ENCODE assay signal across 20 cellular contexts in genomic region chr16:48575471-48576050, GRCh38. TPM values are rescaled to one million over a fixed set of nuclear protein-coding genes. Genes with fewer than 3 reads are reported as not detected.
A peak's percentile ranks its signal among the peaks of the same experiment; 100 is the strongest.
DNase-seq lines count a peak whose midpoint lies in the region; ATAC-seq, FAIRE-seq and TF ChIP-seq lines count a peak whose summit lies in the region.
"Had no signal": no experiment of that assay in that cellular context is flagged by ENCODE, and none has a peak within 500 bp of the region (broad histone marks: within the 10 kb centered on the region; RNA-seq: fewer than 3 reads in every experiment).

No MANE protein-coding gene starts in this region.

- no peak overlapping the region for H3K14ac ChIP-seq in trophoblast cell (ENCODE audit: low read length)

- H2AFZ ChIP-seq in trophoblast cell (ENCODE audit: insufficient read depth, low read length, poor library complexity), result no peak overlapping the region

- no peak overlapping the region for H2BK120ac ChIP-seq in trophoblast cell (ENCODE audit: insufficient read depth, low read length, poor library complexity)

- H3K4me1 ChIP-seq in trophoblast cell (ENCODE audit: control insufficient read depth in 1 of 2, insufficient read depth in 2 of 2, low read length in 2 of 2) (peaks cover 0 to 3% of the 10 kb centered on the region in 2 experiments), aorta (ENCODE audit: control insufficient read depth in 1 of 2, insufficient read depth in 2 of 2, low read length in 2 of 2) (no peaks in the 10 kb centered on the region), upper lobe of left lung (peaks cover 37 to 72% (median 58%) of the 10 kb centered on the region in 4 donors)

- no peak for DNase-seq in activated naive CD4-positive, alpha-beta T cell treated with Interleukin-2 at 50 U/mL for 16 hours
- DNase-seq in GM18507 (ENCODE audit: extremely low spot score, insufficient read length, low read depth), result no peak
- no peak for DNase-seq in effector memory CD8-positive, alpha-beta T cell
- no peak for DNase-seq in trophoblast cell
- DNase-seq in stimulated activated CD4-positive, alpha-beta T cell treated with anti-CD3 and anti-CD28 coated beads, Interleukin-4, amount 100 ng/mL, for 4 hours, result no peak
- no peak for DNase-seq in aorta
- no peak for DNase-seq in upper lobe of left lung
- DNase-seq: COR-L47, HFFc6, MG63, NCI-H1105, NCI-H187, NCI-H446, NCI-H69 had no signal

- H3K36me3 ChIP-seq in trophoblast cell (ENCODE audit: control insufficient read depth in 1 of 2, insufficient read depth in 2 of 2, low read length in 2 of 2), result peaks cover 2 to 3% of the 10 kb centered on the region in 2 experiments
- no peaks in the 10 kb centered on the region for H3K36me3 ChIP-seq in aorta (ENCODE audit: control insufficient read depth in 1 of 2, insufficient read depth in 2 of 2, low read length in 1 of 2)
- no peaks in the 10 kb centered on the region for H3K36me3 ChIP-seq in upper lobe of left lung
- H3K36me3 ChIP-seq: MG63 had no signal

- no peak overlapping the region for H4K91ac ChIP-seq in trophoblast cell (ENCODE audit: low read depth, low read length)

- no peaks in the 10 kb centered on the region for H3K27me3 ChIP-seq in trophoblast cell (ENCODE audit: insufficient read depth, low read length)
- H3K27me3 ChIP-seq in aorta (ENCODE audit: control insufficient read depth in 1 of 2, insufficient read depth in 2 of 2, low read length in 1 of 2), result no peaks in the 10 kb centered on the region
- no peaks in the 10 kb centered on the region for H3K27me3 ChIP-seq in upper lobe of left lung
- H3K27me3 ChIP-seq: BLaER1 treated with 17β-estradiol and CSF1 and Interleukin-3, amounts not matched to agents 10 nM and 100 nM; MG63 had no signal

- H3K4me3 ChIP-seq in trophoblast cell (ENCODE audit: low read depth, low read length) (no peak overlapping the region), aorta (ENCODE audit: low read length in 2 of 2) (no peak overlapping the region), upper lobe of left lung (no peak overlapping the region)
- H3K4me3 ChIP-seq: A549; BLaER1 treated with 17β-estradiol and CSF1 and Interleukin-3, amounts not matched to agents 10 nM and 100 nM; MG63 had no signal

- H3K27ac ChIP-seq in trophoblast cell (ENCODE audit: low read depth, low read length), result no peak overlapping the region
- H3K27ac ChIP-seq in aorta (ENCODE audit: low read depth in 1 of 2, low read length in 2 of 2), result no peak overlapping the region
- no peak overlapping the region for H3K27ac ChIP-seq in upper lobe of left lung
- H3K27ac ChIP-seq: A549; BLaER1 treated with 17β-estradiol and CSF1 and Interleukin-3, amounts not matched to agents 10 nM and 100 nM; KMS-11 had no signal

- TF ChIP-seq CTCF in upper lobe of left lung (IDR thresholded peaks at IDR 0.05), result no peak

- no peaks in the 10 kb centered on the region for H3K9me3 Mint-ChIP-seq in activated naive CD4-positive, alpha-beta T cell treated with anti-CD3 and anti-CD28 coated beads, Interleukin-2, amount 50 U/mL, for 24 hours
- H3K9me3 Mint-ChIP-seq in effector memory CD8-positive, alpha-beta T cell, result peaks cover 0 to 7% of the 10 kb centered on the region in 2 donors

- H3K36me3 Mint-ChIP-seq in activated naive CD4-positive, alpha-beta T cell treated with anti-CD3 and anti-CD28 coated beads, Interleukin-2, amount 50 U/mL, for 24 hours, result peaks cover 22% of the 10 kb centered on the region
- H3K36me3 Mint-ChIP-seq in effector memory CD8-positive, alpha-beta T cell (ENCODE audit: insufficient read depth), result peaks cover 14% of the 10 kb centered on the region

- TF ChIP-seq POLR2A in upper lobe of left lung (IDR thresholded peaks at IDR 0.05), result no peak

- H3K27me3 Mint-ChIP-seq in activated naive CD4-positive, alpha-beta T cell treated with anti-CD3 and anti-CD28 coated beads, Interleukin-2, amount 50 U/mL, for 24 hours, result no peaks in the 10 kb centered on the region
- H3K27me3 Mint-ChIP-seq in effector memory CD8-positive, alpha-beta T cell, result no peaks in the 10 kb centered on the region

- H3K79me1 ChIP-seq in trophoblast cell (ENCODE audit: low read length), result no peaks in the 10 kb centered on the region

- H2BK12ac ChIP-seq in trophoblast cell (ENCODE audit: low read length), result no peak overlapping the region

- no peak overlapping the region for H3K4me3 Mint-ChIP-seq in activated naive CD4-positive, alpha-beta T cell treated with anti-CD3 and anti-CD28 coated beads, Interleukin-2, amount 50 U/mL, for 24 hours
- H3K4me3 Mint-ChIP-seq in effector memory CD8-positive, alpha-beta T cell, result no peak overlapping the region
- H3K4me3 Mint-ChIP-seq: HFFc6 had no signal

- intact Hi-C loops in aorta (cut with DNase I), result no loop called here

- H4K8ac ChIP-seq in trophoblast cell (ENCODE audit: low read depth, low read length), result no peak overlapping the region

- H3K9ac ChIP-seq in trophoblast cell (ENCODE audit: low read length), result no peak overlapping the region
- H3K9ac ChIP-seq: BLaER1 treated with 17β-estradiol and CSF1 and Interleukin-3, amounts not matched to agents 10 nM and 100 nM; KMS-11 had no signal

- no peak overlapping the region for H3K18ac ChIP-seq in trophoblast cell (ENCODE audit: low read length)

- no peak for TF ChIP-seq EP300 in upper lobe of left lung (IDR thresholded peaks at IDR 0.05)

- no peak for ATAC-seq in effector memory CD8-positive, alpha-beta T cell (replicated peaks)
- ATAC-seq in aorta (ENCODE audit: low FRiP score), result no peak
- no peak for ATAC-seq in upper lobe of left lung (ENCODE audit: low FRiP score in 2 of 2)
- ATAC-seq: A549, HepG2 had no signal

- no peak overlapping the region for H3K4me2 ChIP-seq in trophoblast cell (ENCODE audit: low read length)
- H3K4me2 ChIP-seq: KMS-11 had no signal

- WGBS in trophoblast cell (ENCODE audit: extremely low coverage, insufficient coverage, insufficient read length), result no CpG with 5 or more reads among the region's 5 CpGs
- WGBS in aorta, 2 donors, result 96 to 98% methylated on average over 5 of the region's 5 CpGs
- WGBS in upper lobe of left lung, 2 donors, result 61 to 70% methylated on average over 5 of the region's 5 CpGs

- FAIRE-seq in GM18507 (lab: Jason Lieb, UNC), result peak; percentile 29
- FAIRE-seq: A549, H54, HepG2 had no signal

- H3K4me1 Mint-ChIP-seq in activated naive CD4-positive, alpha-beta T cell treated with anti-CD3 and anti-CD28 coated beads, Interleukin-2, amount 50 U/mL, for 24 hours, result peaks cover 86% of the 10 kb centered on the region
- peaks cover 39 to 66% of the 10 kb centered on the region in 2 donors for H3K4me1 Mint-ChIP-seq in effector memory CD8-positive, alpha-beta T cell (ENCODE audit: low read depth in 2 of 2)

- peak overlapping the region; percentile 25 for H3K27ac Mint-ChIP-seq in activated naive CD4-positive, alpha-beta T cell treated with anti-CD3 and anti-CD28 coated beads, Interleukin-2, amount 50 U/mL, for 24 hours
- H3K27ac Mint-ChIP-seq in effector memory CD8-positive, alpha-beta T cell, result peak overlapping the region; percentile 45 to 51
- H3K27ac Mint-ChIP-seq: HFFc6 had no signal

- peaks cover 4% of the 10 kb centered on the region for H3K79me2 ChIP-seq in trophoblast cell (ENCODE audit: control insufficient read depth, insufficient read depth, low read length, poor library complexity)

- H2AK5ac ChIP-seq in trophoblast cell (ENCODE audit: low read length), result no peak overlapping the region

- H3K9me3 ChIP-seq in trophoblast cell (ENCODE audit: insufficient read depth, low read depth, low read length) (no peaks in the 10 kb centered on the region), aorta (ENCODE audit: control insufficient read depth, low read length) (no peaks in the 10 kb centered on the region), upper lobe of left lung (peaks cover 0 to 6% (median 2%) of the 10 kb centered on the region in 4 donors)

- H4K12ac ChIP-seq in trophoblast cell (ENCODE audit: low read depth, low read length), result no peak overlapping the region

- peak overlapping the region; percentile 40 for H3K4ac ChIP-seq in trophoblast cell (ENCODE audit: low read depth, low read length)

- H2BK5ac ChIP-seq in trophoblast cell (ENCODE audit: low read depth, low read length, poor library complexity), result no peak overlapping the region

- no peak overlapping the region for H3K23ac ChIP-seq in trophoblast cell (ENCODE audit: low read length)

RNA-seq across cellular contexts. Expression of gene N4BP1, which starts 34.4 kb away (rescaled TPM):
- 26.2 and 28.6 TPM in 2 replicates for polyA plus RNA-seq in trophoblast cell (2013)
- total RNA-seq in aorta (10 to 100 TPM; 29.9 to 34.6 TPM), upper lobe of left lung (10 to 100 TPM; 33.5 to 78.6 (median 53.1) TPM)
- 10 to 100 TPM in 1 of 2 donors, 1 to 10 TPM in 1; 8.1 to 27.8 TPM for polyA plus RNA-seq in aorta
